ENCODE assay signal across 25 cellular contexts in the genomic region with DNA sequence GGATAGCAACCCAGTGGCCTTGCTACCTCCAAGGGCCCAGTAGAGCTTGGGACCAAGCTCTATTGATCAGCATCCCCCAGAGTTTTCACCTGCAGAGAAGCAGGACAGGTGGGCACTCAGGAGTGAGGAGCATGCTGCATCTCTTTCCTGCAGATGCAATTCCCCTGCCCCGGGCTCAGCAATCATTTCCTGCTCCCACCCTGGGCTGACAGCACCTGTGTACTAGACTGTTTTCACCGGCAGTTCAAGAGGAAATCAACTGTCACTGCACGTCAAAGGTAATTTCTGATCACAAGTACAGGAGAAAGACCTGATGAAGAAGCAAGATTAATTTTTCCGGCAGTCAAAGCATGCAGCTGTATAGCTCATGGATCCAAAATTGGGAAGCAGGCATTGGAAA. TPM values are rescaled to one million over a fixed set of nuclear protein-coding genes. Genes with fewer than 3 reads are reported as not detected.
DNase-seq lines count a peak whose midpoint lies in the region; ATAC-seq, FAIRE-seq and TF ChIP-seq lines count a peak whose summit lies in the region.
"Had no signal": no experiment of that assay in that cellular context is flagged by ENCODE, and none has a peak within 500 bp of the region (broad histone marks: within the 10 kb centered on the region; RNA-seq: fewer than 3 reads in every experiment).

No MANE protein-coding gene starts in this region.

- no peak overlapping the region for H3K9ac ChIP-seq in kidney (ENCODE audit: low read length in 2 of 2)
- H3K9ac ChIP-seq in trophoblast cell (ENCODE audit: low read length), result no peak overlapping the region
- H3K9ac ChIP-seq: BLaER1 treated with 17β-estradiol and CSF1 and Interleukin-3, amounts not matched to agents 10 nM and 100 nM had no signal

- H3K79me1 ChIP-seq in trophoblast cell (ENCODE audit: low read length), result no peaks in the 10 kb centered on the region

- no peak overlapping the region for H4K8ac ChIP-seq in trophoblast cell (ENCODE audit: low read depth, low read length)

- H4K12ac ChIP-seq in trophoblast cell (ENCODE audit: low read depth, low read length), result no peak overlapping the region

- H3K23ac ChIP-seq in trophoblast cell (ENCODE audit: low read length), result no peak overlapping the region

- ATAC-seq in activated CD8-positive, alpha-beta memory T cell treated with anti-CD3 and anti-CD28 coated beads, Interleukin-2, amount 10 ng/mL, durations not matched to agents 7 days and 5 days, result peak; percentile 12
- ATAC-seq in CD4-positive, alpha-beta T cell (ENCODE audit: poor library complexity), result peak; percentile 60
- ATAC-seq: GM12878, HepG2, Right ventricle myocardium inferior had no signal

- POLR2A ChIA-PET in CD4-positive, alpha-beta T cell (lab: Charles Lee), result interaction anchor here (0.9 to 2.9 kb wide), 5 partner anchors 9 to 59 kb away, joined by 3 to 19 read pairs (median 9); a partner anchor contains a TSS

- no peaks in the 10 kb centered on the region for H3K36me3 Mint-ChIP-seq in activated CD8-positive, alpha-beta memory T cell treated with anti-CD3 and anti-CD28 coated beads, Interleukin-2, amount 10 ng/mL, durations not matched to agents 7 days and 5 days
- peaks cover 12% of the 10 kb centered on the region for H3K36me3 Mint-ChIP-seq in CD4-positive, alpha-beta T cell (ENCODE audit: low read depth)

- H2AFZ ChIP-seq in trophoblast cell (ENCODE audit: insufficient read depth, low read length, poor library complexity), result no peak overlapping the region

- WGBS in trophoblast cell (ENCODE audit: extremely low coverage, insufficient coverage, insufficient read length), result no CpG with 5 or more reads among the region's 4 CpGs

- no peaks in the 10 kb centered on the region for H3K9me3 ChIP-seq in CD4-positive, alpha-beta T cell (ENCODE audit: control insufficient read depth, low read length)
- H3K9me3 ChIP-seq in kidney (ENCODE audit: control insufficient read depth in 1 of 2, low read length in 2 of 2), result no peaks in the 10 kb centered on the region
- H3K9me3 ChIP-seq in trophoblast cell (ENCODE audit: insufficient read depth, low read depth, low read length), result peaks cover 14% of the 10 kb centered on the region
- H3K9me3 ChIP-seq: BLaER1 treated with 17β-estradiol and CSF1 and Interleukin-3, amounts not matched to agents 10 nM and 100 nM; HAP-1; SJSA1 had no signal

- no peak for TF ChIP-seq CTCF in CD4-positive, alpha-beta T cell (IDR thresholded peaks at IDR 0.05)
- TF ChIP-seq CTCF in kidney (IDR thresholded peaks at IDR 0.05; ENCODE audit: borderline replicate concordance, extremely low read depth, insufficient read depth), result no peak

- H3K4me2 ChIP-seq in trophoblast cell (ENCODE audit: low read length), result no peak overlapping the region
- H3K4me2 ChIP-seq: BLaER1 treated with 17β-estradiol and CSF1 and Interleukin-3, amounts not matched to agents 10 nM and 100 nM had no signal

- H3K4me3 Mint-ChIP-seq in activated CD8-positive, alpha-beta memory T cell treated with anti-CD3 and anti-CD28 coated beads, Interleukin-2, amount 10 ng/mL, durations not matched to agents 7 days and 5 days, result no peak overlapping the region
- H3K4me3 Mint-ChIP-seq in CD4-positive, alpha-beta T cell, result peak overlapping the region; percentile 70

- H3K4ac ChIP-seq in trophoblast cell (ENCODE audit: low read depth, low read length), result no peak overlapping the region

- intact Hi-C loops in CD4-positive, alpha-beta T cell (cut with DNase I, micrococcal nuclease), result loop anchor here in 1 of 2 experiments (5.0 kb wide), 1 partner anchor 1123 kb away; no protein-coding TSS in a partner anchor
- intact Hi-C loops in kidney (cut with DNase I), result no loop called here

- peaks cover 6% of the 10 kb centered on the region for H3K4me1 Mint-ChIP-seq in activated CD8-positive, alpha-beta memory T cell treated with anti-CD3 and anti-CD28 coated beads, Interleukin-2, amount 10 ng/mL, durations not matched to agents 7 days and 5 days
- H3K4me1 Mint-ChIP-seq in CD4-positive, alpha-beta T cell (ENCODE audit: low read depth), result peaks cover 36% of the 10 kb centered on the region

- H3K36me3 ChIP-seq in kidney (ENCODE audit: control insufficient read depth in 1 of 2, insufficient read depth in 2 of 2, low read length in 2 of 2), result no peaks in the 10 kb centered on the region
- no peaks in the 10 kb centered on the region for H3K36me3 ChIP-seq in trophoblast cell (ENCODE audit: control insufficient read depth in 1 of 2, insufficient read depth in 2 of 2, low read length in 2 of 2)
- H3K36me3 ChIP-seq: BLaER1 treated with 17β-estradiol and CSF1 and Interleukin-3, amounts not matched to agents 10 nM and 100 nM; HAP-1; SJSA1 had no signal

- no peaks in the 10 kb centered on the region for H3K9me3 Mint-ChIP-seq in activated CD8-positive, alpha-beta memory T cell treated with anti-CD3 and anti-CD28 coated beads, Interleukin-2, amount 10 ng/mL, durations not matched to agents 7 days and 5 days (ENCODE audit: low read depth)
- H3K9me3 Mint-ChIP-seq in CD4-positive, alpha-beta T cell, result no peaks in the 10 kb centered on the region

- H3K4me1 ChIP-seq in kidney (ENCODE audit: control insufficient read depth in 1 of 2, insufficient read depth in 1 of 2, low read depth in 1 of 2, low read length in 2 of 2) (peaks cover 0 to 5% of the 10 kb centered on the region in 2 donors), trophoblast cell (ENCODE audit: control insufficient read depth in 1 of 2, insufficient read depth in 2 of 2, low read length in 2 of 2) (no peaks in the 10 kb centered on the region)
- H3K4me1 ChIP-seq: HAP-1, SJSA1 had no signal

- no peak overlapping the region for H3K18ac ChIP-seq in trophoblast cell (ENCODE audit: low read length)

- no peak overlapping the region for H2BK120ac ChIP-seq in trophoblast cell (ENCODE audit: insufficient read depth, low read length, poor library complexity)

- H2BK5ac ChIP-seq in trophoblast cell (ENCODE audit: low read depth, low read length, poor library complexity), result no peak overlapping the region

- H3K27ac Mint-ChIP-seq in activated CD8-positive, alpha-beta memory T cell treated with anti-CD3 and anti-CD28 coated beads, Interleukin-2, amount 10 ng/mL, durations not matched to agents 7 days and 5 days, result no peak overlapping the region
- H3K27ac Mint-ChIP-seq in CD4-positive, alpha-beta T cell, result peak overlapping the region; percentile 81

- no peaks in the 10 kb centered on the region for H3K79me2 ChIP-seq in trophoblast cell (ENCODE audit: control insufficient read depth, insufficient read depth, low read length, poor library complexity)

- no peak overlapping the region for H3K27ac ChIP-seq in CD4-positive, alpha-beta T cell (ENCODE audit: low read depth, low read length)
- H3K27ac ChIP-seq in kidney (ENCODE audit: low read depth in 2 of 2, low read length in 2 of 2) (no peak overlapping the region), trophoblast cell (ENCODE audit: low read depth, low read length) (no peak overlapping the region)
- H3K27ac ChIP-seq: BLaER1 treated with 17β-estradiol and CSF1 and Interleukin-3, amounts not matched to agents 10 nM and 100 nM; HL-60; SJSA1 had no signal

- CTCF ChIA-PET in activated CD8-positive, alpha-beta memory T cell treated with anti-CD3 and anti-CD28 coated beads, Interleukin-2, amount 10 ng/mL, durations not matched to agents 7 days and 5 days (lab: Charles Lee), result interaction anchor here (0.9 to 1.6 kb wide), 6 partner anchors 9 to 23 kb away, joined by 3 to 9 read pairs (median 4); a partner anchor contains a TSS
- CTCF ChIA-PET in CD4-positive, alpha-beta T cell (lab: Charles Lee), result interaction anchor here (0.8 to 1.3 kb wide), 2 partner anchors 11 to 74 kb away, joined by 3 to 4 read pairs; a partner anchor contains a TSS

- no peaks in the 10 kb centered on the region for H3K27me3 ChIP-seq in CD4-positive, alpha-beta T cell (ENCODE audit: control insufficient read depth, insufficient read depth, low read length)
- peaks cover 57% of the 10 kb centered on the region for H3K27me3 ChIP-seq in trophoblast cell (ENCODE audit: insufficient read depth, low read length)
- H3K27me3 ChIP-seq: BLaER1 treated with 17β-estradiol and CSF1 and Interleukin-3, amounts not matched to agents 10 nM and 100 nM had no signal

- H2BK12ac ChIP-seq in trophoblast cell (ENCODE audit: low read length), result no peak overlapping the region

- H2AK5ac ChIP-seq in trophoblast cell (ENCODE audit: low read length), result no peak overlapping the region

- FAIRE-seq in kidney (lab: Jason Lieb, UNC), result no peak
- FAIRE-seq: GM12878, HepG2 had no signal

- no peak overlapping the region for H3K4me3 ChIP-seq in kidney (ENCODE audit: low read length in 2 of 2)
- no peak overlapping the region for H3K4me3 ChIP-seq in trophoblast cell (ENCODE audit: low read depth, low read length)
- H3K4me3 ChIP-seq: BLaER1 treated with 17β-estradiol and CSF1 and Interleukin-3, amounts not matched to agents 10 nM and 100 nM; GM12878; HAP-1; SJSA1 had no signal

- no peak overlapping the region for H3K14ac ChIP-seq in trophoblast cell (ENCODE audit: low read length)

- H4K91ac ChIP-seq in trophoblast cell (ENCODE audit: low read depth, low read length), result no peak overlapping the region

- no peak for DNase-seq in activated CD8-positive, alpha-beta memory T cell treated with anti-CD3 and anti-CD28 coated beads, Interleukin-2, amount 10 ng/mL, durations not matched to agents 7 days and 5 days
- no peak for DNase-seq in activated CD8-positive, alpha-beta memory T cell treated with anti-CD3 and anti-CD28 coated beads for 24 hours
- peak in 3 of 10 experiments; percentile 10 to 24 (median 21) for DNase-seq in CD4-positive, alpha-beta T cell
- DNase-seq in NCI-H69 (lab: John Stamatoyannopoulos, UW) (peak; percentile 1), kidney (peak; percentile 16), NCI-H1092 treated with DMSO at 0.1 percent for 48 hours (lab: John Stamatoyannopoulos, UW) (no peak), trophoblast cell (no peak)
- DNase-seq in activated CD4-positive, alpha-beta T cell treated with anti-CD3 and anti-CD28 coated beads, Interleukin-2, amount 50 U/mL, for 48 hours, result no peak
- DNase-seq: 8988T, DMS79 treated with DMSO at 0.1 percent for 48 hours, KG1, NCI-H1105, NCI-H146, NCI-H2029, NCI-H226, NCI-H524, NCI-H82 had no signal

- H3K27me3 Mint-ChIP-seq in activated CD8-positive, alpha-beta memory T cell treated with anti-CD3 and anti-CD28 coated beads, Interleukin-2, amount 10 ng/mL, durations not matched to agents 7 days and 5 days, result peaks cover 25% of the 10 kb centered on the region
- H3K27me3 Mint-ChIP-seq in CD4-positive, alpha-beta T cell, result peaks cover 16% of the 10 kb centered on the region

RNA-seq across cellular contexts. Expression of a gene that starts 8.8 kb away (rescaled TPM):
- total RNA-seq in activated CD8-positive, alpha-beta memory T cell treated with anti-CD3 and anti-CD28 coated beads, Interleukin-2, amount 10 ng/mL, durations not matched to agents 7 days and 5 days, result under 1 TPM in 1 of 2 experiments, not detected in 1; 0.80 TPM
- total RNA-seq in CD4-positive, alpha-beta T cell, result 1 to 10 TPM; 1.1 to 1.3 TPM
- total RNA-seq in kidney, result 2.0 TPM
- polyA plus RNA-seq in kidney (ENCODE audit: insufficient read depth, low read depth, low replicate concordance), result 0.62 TPM
- not detected in 2 replicates for polyA plus RNA-seq in trophoblast cell (2013)
- total RNA-seq: HepG2, HT-29, SJSA1 had no signal
- polyA plus RNA-seq: HepG2 had no signal

RNA-seq across cellular contexts. Expression of a gene that starts 10.5 kb away (rescaled TPM):
- under 1 TPM; 0.18 to 0.30 TPM for total RNA-seq in activated CD8-positive, alpha-beta memory T cell treated with anti-CD3 and anti-CD28 coated beads, Interleukin-2, amount 10 ng/mL, durations not matched to agents 7 days and 5 days
- total RNA-seq in CD4-positive, alpha-beta T cell, result 10 to 100 TPM; 22.8 to 22.9 TPM
- total RNA-seq in kidney, result 5.2 TPM
- 3.9 TPM for polyA plus RNA-seq in kidney (ENCODE audit: insufficient read depth, low read depth, low replicate concordance)
- polyA plus RNA-seq in trophoblast cell (2013), result 0.40 and 0.47 TPM in 2 replicates
- total RNA-seq: HepG2, HT-29 had no signal
- polyA plus RNA-seq: HepG2 had no signal

RNA-seq across cellular contexts. Expression of a gene that starts 41.3 kb away (rescaled TPM):
- not detected for total RNA-seq in activated CD8-positive, alpha-beta memory T cell treated with anti-CD3 and anti-CD28 coated beads, Interleukin-2, amount 10 ng/mL, durations not matched to agents 7 days and 5 days
- under 1 TPM in 1 of 2 experiments, not detected in 1; 0.05 TPM for total RNA-seq in CD4-positive, alpha-beta T cell
- total RNA-seq in kidney, result 32.8 TPM
- polyA plus RNA-seq in kidney (ENCODE audit: insufficient read depth, low read depth, low replicate concordance), result 7.2 TPM
- 0.26 and 0.32 TPM in 2 replicates for polyA plus RNA-seq in trophoblast cell (2013)

RNA-seq across cellular contexts. Expression of a gene that starts 57.9 kb away (rescaled TPM):
- 10 to 100 TPM; 67.4 to 69.5 TPM for total RNA-seq in activated CD8-positive, alpha-beta memory T cell treated with anti-CD3 and anti-CD28 coated beads, Interleukin-2, amount 10 ng/mL, durations not matched to agents 7 days and 5 days
- 10 to 100 TPM; 45.0 to 46.7 TPM for total RNA-seq in CD4-positive, alpha-beta T cell
- total RNA-seq in kidney, result 58.6 TPM
- polyA plus RNA-seq in kidney (ENCODE audit: insufficient read depth, low read depth, low replicate concordance), result 52.0 TPM
- polyA plus RNA-seq in trophoblast cell (2013), result 25.4 and 27.4 TPM in 2 replicates

Comparison
In these comparisons a context has a peak if more than half of its experiments do, and no peak if none do; other contexts are left out.
1. DNase-seq: peak in NCI-H69 (single experiment) and kidney (single experiment); none in activated CD8-positive, alpha-beta memory T cell treated with anti-CD3 and anti-CD28 coated beads, Interleukin-2, amount 10 ng/mL, durations not matched to agents 7 days and 5 days (single experiment), activated CD8-positive, alpha-beta memory T cell treated with anti-CD3 and anti-CD28 coated beads for 24 hours (single experiment), activated CD4-positive, alpha-beta T cell treated with anti-CD3 and anti-CD28 coated beads, Interleukin-2, amount 50 U/mL, for 48 hours (0 of 2), NCI-H1092 treated with DMSO at 0.1 percent for 48 hours (single experiment) and trophoblast cell (0 of 2).
2. RNA of a gene that starts 41.3 kb away (total RNA-seq): 32.8 TPM in kidney (single experiment); 0.05 TPM in CD4-positive, alpha-beta T cell and not detected in activated CD8-positive, alpha-beta memory T cell treated with anti-CD3 and anti-CD28 coated beads, Interleukin-2, amount 10 ng/mL, durations not matched to agents 7 days and 5 days; every median in the first group is over 10 times any median in the second.